Comparison of ENCODE assay signal across 19 cellular contexts in genomic region chr11:20027546-20028014, GRCh38.
DNase-seq lines count a peak whose midpoint lies in the region; ATAC-seq, FAIRE-seq and TF ChIP-seq lines count a peak whose summit lies in the region.
"Had no signal": no experiment of that assay in that cellular context is flagged by ENCODE, and none has a peak within 500 bp of the region (broad histone marks: within the 10 kb centered on the region; RNA-seq: fewer than 3 reads in every experiment).

No MANE protein-coding gene starts in this region.

- no peak for ATAC-seq in GM19463 (IDR thresholded peaks at IDR 0.05; ENCODE audit: unreplicated experiment)
- ATAC-seq: gastroesophageal sphincter; stimulated activated effector memory CD8-positive, alpha-beta T cell treated with anti-CD3 and anti-CD28 coated beads, Interleukin-12 subunit alpha, Interleukin-12 subunit beta, amount 100 ng/mL, for 72 hours had no signal

- H2BK5ac ChIP-seq in H1 (ENCODE audit: low read depth, low read length) (peak overlapping the region; percentile 11; the same call in 1 of the 2 replicates), mesenchymal stem cell (ENCODE audit: low read depth, low read length, poor library complexity, severe bottlenecking) (no peak overlapping the region)

- H2BK12ac ChIP-seq in H1 (ENCODE audit: low read depth, low read length) (no peak overlapping the region), mesenchymal stem cell (ENCODE audit: low read length in 2 of 2) (peak overlapping the region; percentile 49 to 80)

- H3K4me2 ChIP-seq in H1 (ENCODE audit: insufficient read depth in 1 of 2, low read depth in 2 of 2, low read length in 2 of 2): peak overlapping the region; percentile 46 to 49
- peak overlapping the region; percentile 43 for H3K4me2 ChIP-seq in mesenchymal stem cell (ENCODE audit: low read length, poor library complexity, severe bottlenecking)

- FAIRE-seq in H1 (lab: Jason Lieb, UNC): no peak

- no peak for TF ChIP-seq RAD21 in H1 (IDR thresholded peaks at IDR 0.05 in 1 of 2, conservative IDR thresholded peaks at IDR 0.05 in 1 of 2; ENCODE audit: low read depth in 2 of 2, low read length in 2 of 2)

- no peaks in the 10 kb centered on the region for H3K36me3 ChIP-seq in H1 (ENCODE audit: control insufficient read depth in 2 of 4, insufficient read depth in 4 of 4, low read length in 3 of 4)
- peaks cover 0 to 7% of the 10 kb centered on the region in 2 experiments for H3K36me3 ChIP-seq in mesenchymal stem cell (ENCODE audit: control insufficient read depth in 1 of 2, insufficient read depth in 2 of 2, low read depth in 1 of 2, low read length in 2 of 2)
- H3K36me3 ChIP-seq in testis (ENCODE audit: low read depth, missing control alignments): no peaks in the 10 kb centered on the region
- no peaks in the 10 kb centered on the region for H3K36me3 ChIP-seq in transverse colon
- H3K36me3 ChIP-seq: BE2C, gastroesophageal sphincter, vagina had no signal

- H2BK120ac ChIP-seq in H1 (replicated peaks; ENCODE audit: low read depth, low read length) (no peak overlapping the region), mesenchymal stem cell (ENCODE audit: low read depth, low read length) (no peak overlapping the region)

- no peak overlapping the region for H3K23ac ChIP-seq in H1 (ENCODE audit: insufficient read length)
- peak overlapping the region in 1 of 2 experiments; percentile 90 for H3K23ac ChIP-seq in mesenchymal stem cell (ENCODE audit: low read length in 2 of 2)

- H3K18ac ChIP-seq in H1 (ENCODE audit: extremely low read depth, low read length) (no peak overlapping the region), mesenchymal stem cell (ENCODE audit: low read depth in 1 of 2, low read length in 2 of 2) (peak overlapping the region; percentile 50 to 74)

- H3K79me1 ChIP-seq in H1 (ENCODE audit: low read depth, low read length) (peaks cover 3% of the 10 kb centered on the region; the same call in 1 of the 2 replicates), mesenchymal stem cell (replicated peaks; ENCODE audit: low read length, poor library complexity, severe bottlenecking) (peaks cover 16% of the 10 kb centered on the region)

- H4K91ac ChIP-seq in H1 (replicated peaks; ENCODE audit: insufficient read length, low read length) (no peak overlapping the region), mesenchymal stem cell (ENCODE audit: low read length) (peak overlapping the region; percentile 54)

- no peak overlapping the region for H2AFZ ChIP-seq in H1 (ENCODE audit: low read length)
- H2AFZ ChIP-seq in mesenchymal stem cell (ENCODE audit: low read depth, low read length): no peak overlapping the region

- no peak overlapping the region for H3K14ac ChIP-seq in H1 (ENCODE audit: insufficient read length)
- no peak overlapping the region for H3K14ac ChIP-seq in mesenchymal stem cell (ENCODE audit: low read length in 2 of 2)

- H3K56ac ChIP-seq in H1 (replicated peaks; ENCODE audit: insufficient read length, low read depth, low read length): no peak overlapping the region

- peaks cover 7 to 73% of the 10 kb centered on the region in 2 experiments; a peak in 3 of 4 replicates for H3K79me2 ChIP-seq in H1 (ENCODE audit: control insufficient read depth in 1 of 2, insufficient read depth in 2 of 2, low read length in 2 of 2)

- H3K4me1 ChIP-seq in H1 (replicated peaks in 1 of 4; ENCODE audit: control insufficient read depth in 3 of 4, insufficient read depth in 4 of 4, low read length in 3 of 4) (peaks cover 28 to 61% (median 54%) of the 10 kb centered on the region in 4 experiments), mesenchymal stem cell (ENCODE audit: control insufficient read depth, insufficient read depth, low read depth, low read length) (peaks cover 29% of the 10 kb centered on the region), testis (no peaks in the 10 kb centered on the region), transverse colon (peaks cover 0 to 17% (median 5%) of the 10 kb centered on the region in 4 donors)
- H3K4me1 ChIP-seq: BE2C had no signal

- in situ Hi-C loops in transverse colon (cut with MboI; ENCODE audit: low pct_ligation_motif_present in 1 of 4, low pct_unique_long_range_greater_than_20kb in 1 of 4, low sequenced_read_pairs in 3 of 4): no loop called here

- 16% methylated on average over 4 of the region's 4 CpGs; no CpG with 5 or more reads in 1 of the 2 experiments for WGBS in H1 (ENCODE audit: extremely low coverage in 1 of 2, insufficient coverage in 1 of 2, insufficient read length in 1 of 2, insufficient replicate concordance in 2 of 2, low coverage in 1 of 2, low lambda C conversion rate in 2 of 2, missing lambda C conversion rate in 1 of 2), 2 experiments
- no CpG with 5 or more reads among the region's 4 CpGs for WGBS in mesenchymal stem cell
- WGBS in testis, 2 donors: 30 to 62% methylated on average over 4 of the region's 4 CpGs
- 12 to 34% methylated on average over 2 to 4 of the region's 4 CpGs for WGBS in transverse colon (ENCODE audit: low coverage in 1 of 2), 2 donors

- H3K9ac ChIP-seq in H1 (replicated peaks in 1 of 4; ENCODE audit: extremely low read depth in 1 of 4, low read depth in 3 of 4, low read length in 3 of 4): no peak overlapping the region
- no peak overlapping the region for H3K9ac ChIP-seq in mesenchymal stem cell (ENCODE audit: low read length)

- no peak for TF ChIP-seq POLR2A in H1 (IDR thresholded peaks at IDR 0.05; ENCODE audit: control extremely low read depth in 1 of 2, low read depth in 2 of 2, low read length in 2 of 2)
- no peak for TF ChIP-seq POLR2A in testis (IDR thresholded peaks at IDR 0.05)
- TF ChIP-seq POLR2A in transverse colon (IDR thresholded peaks at IDR 0.05): no peak

- intact Hi-C loops in testis (cut with DNase I; ENCODE audit: low total_unique reads) (no loop called here), transverse colon (cut with DNase I; ENCODE audit: low total_unique reads) (no loop called here)

- TF ChIP-seq EP300 in H1 (IDR thresholded peaks at IDR 0.05; ENCODE audit: borderline replicate concordance in 1 of 2, low read depth in 2 of 2, low read length in 2 of 2) (no peak), transverse colon (IDR thresholded peaks at IDR 0.05; ENCODE audit: low read depth) (no peak)

- H2AK5ac ChIP-seq in H1 (ENCODE audit: low read depth, low read length) (no peak overlapping the region), mesenchymal stem cell (ENCODE audit: low read length, severe bottlenecking) (no peak overlapping the region)

- H3K27ac ChIP-seq in H1 (ENCODE audit: low read depth, low read length): no peak overlapping the region
- H3K27ac ChIP-seq in mesenchymal stem cell (ENCODE audit: low read length, poor library complexity, severe bottlenecking): no peak overlapping the region
- no peak overlapping the region for H3K27ac ChIP-seq in testis
- H3K27ac ChIP-seq in transverse colon: no peak overlapping the region
- H3K27ac ChIP-seq: gastroesophageal sphincter, vagina had no signal

- no peak overlapping the region for H2BK20ac ChIP-seq in H1 (ENCODE audit: low read length)

- no peak overlapping the region for H2BK15ac ChIP-seq in H1 (ENCODE audit: low read length)
- H2BK15ac ChIP-seq in mesenchymal stem cell (ENCODE audit: low read depth, poor library complexity, severe bottlenecking): no peak overlapping the region

- H3K4me3 ChIP-seq in H1 (ENCODE audit: extremely low read depth in 1 of 4, insufficient read depth in 2 of 4, low read depth in 3 of 4, low read length in 4 of 4) (peak overlapping the region in 1 of 4 experiments; percentile 49; a peak in 4 of 8 replicates), mesenchymal stem cell (ENCODE audit: insufficient read depth in 1 of 2, low read depth in 1 of 2, low read length in 2 of 2) (no peak overlapping the region), testis (no peak overlapping the region), transverse colon (no peak overlapping the region)
- H3K4me3 ChIP-seq: gastroesophageal sphincter, vagina had no signal

- H4K5ac ChIP-seq in H1 (ENCODE audit: insufficient read length, low read depth, low read length): no peak overlapping the region

- CTCF ChIA-PET in H1 (lab: Charles Lee; ENCODE audit: partially characterized antibody): interaction anchor here (0.9 to 9.3 kb wide), 5 partner anchors 19 to 77 kb away, joined by 3 to 99 read pairs (median 4); no protein-coding TSS in a partner anchor

- H3K9me3 ChIP-seq in H1 (ENCODE audit: insufficient read depth in 2 of 2, low read depth in 1 of 2, low read length in 1 of 2): no peaks in the 10 kb centered on the region
- H3K9me3 ChIP-seq in mesenchymal stem cell (ENCODE audit: control insufficient read depth, low read length): no peaks in the 10 kb centered on the region
- H3K9me3 ChIP-seq in testis: no peaks in the 10 kb centered on the region
- no peaks in the 10 kb centered on the region for H3K9me3 ChIP-seq in transverse colon
- H3K9me3 ChIP-seq: BE2C, gastroesophageal sphincter, vagina had no signal

- DNase-seq in EH (ENCODE audit: low read depth) (peak; percentile 32), NCI-H146 treated with DMSO at 0.1 percent for 48 hours (lab: John Stamatoyannopoulos, UW; ENCODE audit: unreplicated experiment) (peak; percentile 71), H1 (ENCODE audit: low read depth in 1 of 2, low spot score in 2 of 2) (no peak), mesenchymal stem cell (no peak), testis (no peak), transverse colon (no peak), KG1 (lab: John Stamatoyannopoulos, UW) (no peak)
- DNase-seq: activated CD4-positive, alpha-beta memory T cell treated with anti-CD3 and anti-CD28 coated beads, Interleukin-2, amount 10 ng/mL, durations not matched to agents 7 days and 5 days; aorta; BE2C; effector CD8-positive, alpha-beta T cell; MV-4-11; NCI-H524; stimulated activated CD4-positive, alpha-beta T cell treated with anti-CD3 and anti-CD28 coated beads, Interleukin-4, amount 100 ng/mL, for 4 hours; T1000 had no signal

- peaks cover 9% of the 10 kb centered on the region; the same call in 1 of the 2 replicates for H3K23me2 ChIP-seq in H1 (ENCODE audit: low read depth, low read length)

- TF ChIP-seq CTCF in H1 (IDR thresholded peaks at IDR 0.05; ENCODE audit: control extremely low read depth in 1 of 3, insufficient read depth in 1 of 3, low read depth in 1 of 3, low read length in 3 of 3): no peak
- no peak for TF ChIP-seq CTCF in testis (IDR thresholded peaks at IDR 0.05)
- TF ChIP-seq CTCF in transverse colon (IDR thresholded peaks at IDR 0.05): no peak

- H3K27me3 ChIP-seq in H1 (replicated peaks in 1 of 4; ENCODE audit: control insufficient read depth in 3 of 4, extremely low read depth in 1 of 4, insufficient read depth in 3 of 4, low read length in 3 of 4) (no peaks in the 10 kb centered on the region), mesenchymal stem cell (ENCODE audit: control insufficient read depth in 1 of 2, insufficient read depth in 1 of 2, low read length in 2 of 2) (no peaks in the 10 kb centered on the region), testis (no peaks in the 10 kb centered on the region), transverse colon (no peaks in the 10 kb centered on the region)
- H3K27me3 ChIP-seq: BE2C, gastroesophageal sphincter, vagina had no signal

- H4K8ac ChIP-seq in H1 (ENCODE audit: extremely low read depth, insufficient read depth, low read length): no peak overlapping the region
- H4K8ac ChIP-seq in mesenchymal stem cell (ENCODE audit: low read length): peak overlapping the region; percentile 67

- no peak overlapping the region for H3K4ac ChIP-seq in H1 (replicated peaks; ENCODE audit: insufficient read length, low read depth, low read length)
- H3K4ac ChIP-seq in mesenchymal stem cell (ENCODE audit: low read depth in 1 of 2, low read length in 2 of 2): peak overlapping the region in 1 of 2 experiments; percentile 71

- POLR2A ChIA-PET in H1 (lab: Charles Lee; ENCODE audit: partially characterized antibody): interaction anchor here (0.7 to 1.7 kb wide), 5 partner anchors 15 to 120 kb away, joined by 3 to 5 read pairs (median 4); no protein-coding TSS in a partner anchor

- H4K20me1 ChIP-seq in H1 (replicated peaks in 1 of 2; ENCODE audit: control insufficient read depth in 1 of 2, insufficient read depth in 2 of 2, low read length in 2 of 2): peaks cover 5 to 11% of the 10 kb centered on the region in 2 experiments

Comparison
In these comparisons a context has a peak if more than half of its experiments do, and no peak if none do; other contexts are left out.
1. DNase-seq: peak in EH (single experiment) and NCI-H146 treated with DMSO at 0.1 percent for 48 hours (single experiment); none in H1 (0 of 2), mesenchymal stem cell (single experiment), testis (single experiment), transverse colon (single experiment) and KG1 (single experiment).